ENCODE assay signal across 26 cellular contexts in the genomic region with DNA sequence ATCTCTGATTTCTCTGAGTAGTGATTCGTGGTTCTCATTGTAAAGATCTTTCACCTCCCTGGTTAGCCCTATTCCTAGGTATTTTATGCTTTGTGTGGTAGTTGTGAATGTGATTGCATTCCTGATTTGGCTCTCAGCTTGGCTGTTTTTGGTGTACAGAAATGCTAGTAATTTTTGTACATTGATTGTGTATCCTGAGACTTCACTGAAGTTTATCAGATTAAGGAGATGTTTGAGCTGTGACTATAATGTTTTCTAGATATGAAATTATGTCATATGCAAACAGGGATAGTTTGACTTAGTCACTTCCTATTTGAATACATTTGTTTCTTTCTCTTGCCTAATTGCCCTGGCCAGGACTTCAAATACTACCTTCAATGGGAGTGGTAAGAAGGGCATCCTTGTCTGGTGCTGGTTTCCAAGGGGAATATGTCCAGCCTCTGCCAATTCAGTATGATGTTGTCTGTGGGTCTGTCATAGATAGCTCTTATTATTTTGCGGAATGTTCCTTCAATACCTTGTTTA.
"Had no signal": no experiment of that assay in that cellular context is flagged by ENCODE, and none has a peak within 500 bp of the region (broad histone marks: within the 10 kb centered on the region; RNA-seq: fewer than 3 reads in every experiment).

No MANE protein-coding gene starts in this region.

- H2AFZ ChIP-seq: neural progenitor cell had no signal

- ATAC-seq: gastrocnemius medialis; heart right ventricle; left cardiac atrium; natural killer cell treated with Interleukin-12 subunit alpha and Interleukin-12 subunit beta and Interleukin-15 and Interleukin-18, amount 100 ng/mL, for 72 hours; pancreas; right cardiac atrium had no signal

- H3K4me1 ChIP-seq: esophagus muscularis mucosa, gastrocnemius medialis, heart right ventricle, left ventricle myocardium inferior, neural progenitor cell, pancreas, stomach, suprapubic skin, thyroid gland, upper lobe of left lung, uterus had no signal

- H3K4me2 ChIP-seq: neural progenitor cell had no signal

- H3K9me3 ChIP-seq: esophagus muscularis mucosa, gastrocnemius medialis, pancreas, stomach, suprapubic skin, thyroid gland, upper lobe of left lung, uterus had no signal

- H3K4me3 ChIP-seq: dorsolateral prefrontal cortex, esophagus muscularis mucosa, gastrocnemius medialis, heart right ventricle, left ventricle myocardium inferior, lung, neural progenitor cell, pancreas, stomach, suprapubic skin, thyroid gland, upper lobe of left lung, uterus had no signal

- H3K27ac ChIP-seq: dorsolateral prefrontal cortex, epithelial cell of prostate, esophagus muscularis mucosa, gastrocnemius medialis, heart right ventricle, left ventricle myocardium inferior, neural progenitor cell, pancreas, stomach, suprapubic skin, thyroid gland, upper lobe of left lung, uterus had no signal

- H3K27me3 ChIP-seq: dorsolateral prefrontal cortex, esophagus muscularis mucosa, gastrocnemius medialis, heart right ventricle, neural progenitor cell, pancreas, stomach, suprapubic skin, thyroid gland, upper lobe of left lung, uterus had no signal

- H3K36me3 ChIP-seq: esophagus muscularis mucosa, gastrocnemius medialis, heart right ventricle, left ventricle myocardium inferior, neural progenitor cell, pancreas, stomach, suprapubic skin, thyroid gland, upper lobe of left lung, uterus had no signal

- H3K9ac ChIP-seq: neural progenitor cell had no signal

- DNase-seq: cortex of kidney; dorsolateral prefrontal cortex; effector CD8-positive, alpha-beta T cell; gastrocnemius medialis; heart right ventricle; hypothalamus; left cardiac atrium; left ventricle myocardium inferior; mesenchymal stem cell; midbrain; occipital lobe; pancreas; right cardiac atrium; small intestine; stimulated activated CD4-positive, alpha-beta T cell treated with anti-CD3 and anti-CD28 coated beads, Interleukin-12 subunit alpha, Interleukin-12 subunit beta, amount 100 ng/mL, for 4 hours; stimulated activated naive CD4-positive, alpha-beta T cell; stomach; thyroid gland; upper lobe of left lung; uterus had no signal
